In the genomic region with DNA sequence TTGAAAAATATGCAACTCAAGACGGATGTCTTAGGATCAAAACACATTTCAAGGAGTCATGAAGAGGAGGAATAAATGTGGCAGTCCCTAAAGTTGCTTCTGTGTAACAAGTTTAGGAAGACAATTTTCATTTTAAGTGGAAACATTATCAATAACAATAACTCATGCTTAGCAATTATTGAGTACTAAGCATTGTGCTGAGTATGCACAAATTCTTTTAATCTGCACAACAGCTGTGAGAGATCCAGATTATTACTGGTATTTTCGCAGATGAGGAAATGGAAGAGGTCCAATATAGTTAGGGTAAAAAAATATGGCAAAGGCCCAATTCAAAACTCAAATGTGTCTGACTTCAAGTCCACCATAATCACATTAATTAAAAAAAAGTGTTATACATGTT, we compare ENCODE assay signal across 35 cellular contexts. TPM values are rescaled to one million over a fixed set of nuclear protein-coding genes. Genes with fewer than 3 reads are reported as not detected.
"Had no signal": no experiment of that assay in that cellular context is flagged by ENCODE, and none has a peak within 500 bp of the region (broad histone marks: within the 10 kb centered on the region; RNA-seq: fewer than 3 reads in every experiment).

No MANE protein-coding gene starts in this region.

- H3K36me3 Mint-ChIP-seq: immature natural killer cell; stimulated activated naive B cell treated with anti-CD40 and anti-IgM and Interleukin-4, amounts not matched to agents 10 μg/mL and 1 μg/mL and 100 μg/mL, for 72 hours had no signal

- H3K4me1 Mint-ChIP-seq: immature natural killer cell; nephron progenitor cell; neural progenitor cell; stimulated activated naive B cell treated with anti-CD40 and anti-IgM and Interleukin-4, amounts not matched to agents 10 μg/mL and 1 μg/mL and 100 μg/mL, for 72 hours had no signal

- H3K4me1 ChIP-seq: left lung, lower lobe of right lung, neural progenitor cell, right atrium auricular region, stomach, testis, thyroid gland, transverse colon, upper lobe of left lung, vagina had no signal

- H3K27ac ChIP-seq: left lung, lower lobe of right lung, neural progenitor cell, neutrophil, right atrium auricular region, skin epidermis, stomach, testis, thyroid gland, transverse colon, upper lobe of left lung, vagina had no signal

- FAIRE-seq: islet of Langerhans, kidney had no signal

- H3K4me2 ChIP-seq: neural progenitor cell had no signal

- H3K4me3 ChIP-seq: left lung, lower lobe of right lung, neural progenitor cell, right atrium auricular region, skin epidermis, stomach, testis, thyroid gland, transverse colon, upper lobe of left lung, vagina had no signal

- H3K4me3 Mint-ChIP-seq: immature natural killer cell; naive thymus-derived CD8-positive, alpha-beta T cell; nephron progenitor cell; neural progenitor cell; stimulated activated naive B cell treated with anti-CD40 and anti-IgM and Interleukin-4, amounts not matched to agents 10 μg/mL and 1 μg/mL and 100 μg/mL, for 72 hours had no signal

- H3K27ac Mint-ChIP-seq: immature natural killer cell; naive thymus-derived CD8-positive, alpha-beta T cell; nephron progenitor cell; neural progenitor cell; progenitor cell of endocrine pancreas; stimulated activated naive B cell treated with anti-CD40 and anti-IgM and Interleukin-4, amounts not matched to agents 10 μg/mL and 1 μg/mL and 100 μg/mL, for 72 hours had no signal

- H3K9me3 Mint-ChIP-seq: immature natural killer cell had no signal

- H3K27me3 ChIP-seq: left lung, neural progenitor cell, neutrophil, right atrium auricular region, testis, thyroid gland, transverse colon, upper lobe of left lung, vagina had no signal

- H3K27me3 Mint-ChIP-seq: naive thymus-derived CD8-positive, alpha-beta T cell; progenitor cell of endocrine pancreas; stimulated activated naive B cell treated with anti-CD40 and anti-IgM and Interleukin-4, amounts not matched to agents 10 μg/mL and 1 μg/mL and 100 μg/mL, for 72 hours had no signal

- ATAC-seq: left colon; left lung; lower lobe of right lung; naive thymus-derived CD8-positive, alpha-beta T cell; stimulated activated naive B cell treated with anti-CD40 and anti-IgM and Interleukin-4, amounts not matched to agents 10 μg/mL and 1 μg/mL and 100 μg/mL, for 72 hours; stimulated activated naive CD8-positive, alpha-beta T cell treated with anti-CD3 and anti-CD28 coated beads, Interleukin-15, Interleukin-2, amounts not matched to agents 100 U/mL and 50 U/mL, for 24 hours had no signal

- H3K36me3 ChIP-seq: left lung, lower lobe of right lung, neural progenitor cell, neutrophil, right atrium auricular region, stomach, thyroid gland, transverse colon, upper lobe of left lung, vagina had no signal

- H3K9ac ChIP-seq: neural progenitor cell had no signal

- H3K9me3 ChIP-seq: left lung, lower lobe of right lung, neutrophil, testis, thyroid gland, transverse colon, upper lobe of left lung, vagina had no signal

- H2AFZ ChIP-seq: neural progenitor cell had no signal

- DNase-seq: hypothalamus; immature natural killer cell; kidney; left colon; left lung; lower lobe of right lung; mammary epithelial cell; mesenchymal stem cell; naive thymus-derived CD8-positive, alpha-beta T cell; nephron progenitor cell; occipital lobe; stimulated activated CD4-positive, alpha-beta T cell treated with anti-CD3 and anti-CD28 coated beads, Interleukin-12 subunit alpha, Interleukin-12 subunit beta, amount 100 ng/mL, for 4 hours; stimulated activated CD4-positive, alpha-beta T cell treated with anti-CD3 and anti-CD28 coated beads, Interleukin-15, amount 100 ng/mL, for 24 hours; stimulated activated CD4-positive, alpha-beta T cell treated with anti-CD3 and anti-CD28 coated beads, Interleukin-2, amount 100 ng/mL, for 24 hours; stimulated activated CD4-positive, alpha-beta T cell treated with anti-CD3 and anti-CD28 coated beads, Interleukin-4, amount 100 ng/mL, for 1 hour; stimulated activated naive B cell treated with anti-CD40 and anti-IgM and Interleukin-4, amounts not matched to agents 10 μg/mL and 1 μg/mL and 100 μg/mL, for 72 hours; stimulated activated naive CD8-positive, alpha-beta T cell treated with anti-CD3 and anti-CD28 coated beads, Interleukin-15, Interleukin-2, amounts not matched to agents 100 U/mL and 50 U/mL, for 24 hours; stomach; testis; thyroid gland; transverse colon; upper lobe of left lung had no signal

RNA-seq across cellular contexts. Expression of a gene that starts 2.9 kb away (rescaled TPM):
- total RNA-seq: kidney; left colon; left lung; liver; lower lobe of right lung; mammary epithelial cell; mucosa of gallbladder; naive thymus-derived CD8-positive, alpha-beta T cell; occipital lobe; osteocyte; progenitor cell of endocrine pancreas; pulmonary artery endothelial cell; renal cortical epithelial cell; right atrium auricular region; stomach; thyroid gland; transverse colon; upper lobe of left lung; urinary bladder; vagina had no signal
- polyA plus RNA-seq: immature natural killer cell; liver; mammary epithelial cell; naive thymus-derived CD8-positive, alpha-beta T cell; stomach; urinary bladder had no signal

RNA-seq across cellular contexts. Expression of a gene that starts 59.8 kb away (rescaled TPM):
- total RNA-seq: liver, occipital lobe, osteocyte, right atrium auricular region had no signal
- polyA plus RNA-seq: liver had no signal
